In the genomic region with DNA sequence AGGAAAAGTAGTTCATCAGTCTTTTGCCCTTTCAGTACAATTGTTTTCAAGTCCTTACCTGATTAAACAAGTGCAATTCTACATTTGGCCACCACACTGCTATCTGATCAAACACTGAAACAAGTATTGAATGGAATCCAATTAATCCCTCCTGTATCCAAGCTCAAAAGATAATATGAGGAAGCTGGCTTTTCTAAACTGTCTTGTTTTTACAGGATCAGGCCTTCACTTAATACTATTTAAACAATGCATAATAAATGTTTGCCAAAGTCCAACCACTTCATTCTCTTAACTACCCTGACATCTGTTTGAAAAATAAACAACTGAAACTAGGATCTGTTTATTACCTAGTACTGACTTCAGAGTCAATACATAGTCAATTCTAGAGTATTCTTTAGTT, we compare ENCODE assay signal across 8 cellular contexts.
DNase-seq lines count a peak whose midpoint lies in the region; ATAC-seq and TF ChIP-seq lines count a peak whose summit lies in the region.

No MANE protein-coding gene starts in this region.

- H3K36me3 ChIP-seq in H7 (replicated peaks; ENCODE audit: control insufficient read depth, insufficient read depth, low read length) (no peaks in the 10 kb centered on the region), OCI-LY1 (ENCODE audit: insufficient read depth, low read length) (no peaks in the 10 kb centered on the region), smooth muscle cell (ENCODE audit: low read depth) (no peaks in the 10 kb centered on the region)

- no peaks in the 10 kb centered on the region for H3K9me2 ChIP-seq in OCI-LY1 (ENCODE audit: low read depth, low read length)

- no peaks in the 10 kb centered on the region for H4K20me1 ChIP-seq in OCI-LY1 (ENCODE audit: insufficient read depth, low read length)
- H4K20me1 ChIP-seq in smooth muscle cell (ENCODE audit: low read depth): peaks cover 66% of the 10 kb centered on the region

- H3K4me3 ChIP-seq in H7 (ENCODE audit: insufficient read depth, low read depth, low read length) (no peak overlapping the region), OCI-LY1 (ENCODE audit: low read depth, low read length, poor library complexity, severe bottlenecking) (no peak overlapping the region), fibroblast of the aortic adventitia (ENCODE audit: low read depth, low read length) (no peak overlapping the region), smooth muscle cell (no peak overlapping the region)

- H3F3A ChIP-seq in OCI-LY1 (ENCODE audit: insufficient read depth, low read length) (no peaks in the 10 kb centered on the region), smooth muscle cell (ENCODE audit: low read depth) (no peaks in the 10 kb centered on the region)

- TF ChIP-seq CTCF in OCI-LY1 (IDR thresholded peaks at IDR 0.05; ENCODE audit: low read length) (peak; percentile 26; the same call in 1 of the 2 replicates), fibroblast of the aortic adventitia (IDR thresholded peaks at IDR 0.05; ENCODE audit: insufficient read depth, low read length) (peak; percentile 51), smooth muscle cell (IDR thresholded peaks at IDR 0.05; ENCODE audit: borderline replicate concordance, insufficient read depth, poor library complexity, severe bottlenecking) (peak; percentile 12)

- H3K9ac ChIP-seq in OCI-LY1 (ENCODE audit: low read length): no peak overlapping the region
- no peak overlapping the region for H3K9ac ChIP-seq in smooth muscle cell (ENCODE audit: low read depth)

- H3K4me1 ChIP-seq in OCI-LY1 (ENCODE audit: insufficient read depth, low read length, severe bottlenecking): no peaks in the 10 kb centered on the region
- no peaks in the 10 kb centered on the region for H3K4me1 ChIP-seq in smooth muscle cell (ENCODE audit: low read depth)

- H3K4me2 ChIP-seq in OCI-LY1 (ENCODE audit: low read length): no peak overlapping the region
- no peak overlapping the region for H3K4me2 ChIP-seq in smooth muscle cell

- H3K79me2 ChIP-seq in OCI-LY1 (ENCODE audit: insufficient read depth, low read length): no peaks in the 10 kb centered on the region
- peaks cover 73% of the 10 kb centered on the region for H3K79me2 ChIP-seq in smooth muscle cell (ENCODE audit: low read depth)

- no peaks in the 10 kb centered on the region for H3K27me3 ChIP-seq in H7 (ENCODE audit: control insufficient read depth, insufficient read depth, low read length)
- no peaks in the 10 kb centered on the region for H3K27me3 ChIP-seq in OCI-LY1 (ENCODE audit: insufficient read depth, low read length)
- no peaks in the 10 kb centered on the region for H3K27me3 ChIP-seq in smooth muscle cell (ENCODE audit: low read depth)

- H3K27ac ChIP-seq in OCI-LY1 (ENCODE audit: low read depth, low read length, poor library complexity, severe bottlenecking): no peak overlapping the region
- no peak overlapping the region for H3K27ac ChIP-seq in smooth muscle cell (ENCODE audit: low read depth)

- H2AFZ ChIP-seq in OCI-LY1 (ENCODE audit: low read length) (no peak overlapping the region), smooth muscle cell (ENCODE audit: low read depth) (no peak overlapping the region)

- no peak for ATAC-seq in HG02623 (IDR thresholded peaks at IDR 0.05; ENCODE audit: unreplicated experiment)

- H3K9me3 ChIP-seq in OCI-LY1 (ENCODE audit: low read length) (no peaks in the 10 kb centered on the region), smooth muscle cell (replicated peaks; ENCODE audit: low read depth) (no peaks in the 10 kb centered on the region)

- DNase-seq in H7 (peak; percentile 13), fibroblast of the aortic adventitia (ENCODE audit: low read depth) (peak; percentile 47), smooth muscle cell (lab: John Stamatoyannopoulos, UW; ENCODE audit: unreplicated experiment) (no peak), NCI-H446 treated with DMSO at 0.1 percent for 48 hours (lab: John Stamatoyannopoulos, UW) (no peak), AG20443 (ENCODE audit: low spot score) (no peak)
- no peak for DNase-seq in activated CD4-positive, CD25-positive, alpha-beta regulatory T cell (lab: John Stamatoyannopoulos, UW)

Comparison
In these comparisons a context has a peak if more than half of its experiments do, and no peak if none do; other contexts are left out.
1. DNase-seq: peak in H7 (single experiment) and fibroblast of the aortic adventitia (single experiment); none in smooth muscle cell (single experiment), activated CD4-positive, CD25-positive, alpha-beta regulatory T cell (0 of 4), NCI-H446 treated with DMSO at 0.1 percent for 48 hours (single experiment) and AG20443 (single experiment).
2. Peak in every context shown above with its lines, with median percentiles within 50 percentile points of each other: CTCF ChIP-seq.